ENCODE assay signal across 25 cellular contexts in the genomic region with DNA sequence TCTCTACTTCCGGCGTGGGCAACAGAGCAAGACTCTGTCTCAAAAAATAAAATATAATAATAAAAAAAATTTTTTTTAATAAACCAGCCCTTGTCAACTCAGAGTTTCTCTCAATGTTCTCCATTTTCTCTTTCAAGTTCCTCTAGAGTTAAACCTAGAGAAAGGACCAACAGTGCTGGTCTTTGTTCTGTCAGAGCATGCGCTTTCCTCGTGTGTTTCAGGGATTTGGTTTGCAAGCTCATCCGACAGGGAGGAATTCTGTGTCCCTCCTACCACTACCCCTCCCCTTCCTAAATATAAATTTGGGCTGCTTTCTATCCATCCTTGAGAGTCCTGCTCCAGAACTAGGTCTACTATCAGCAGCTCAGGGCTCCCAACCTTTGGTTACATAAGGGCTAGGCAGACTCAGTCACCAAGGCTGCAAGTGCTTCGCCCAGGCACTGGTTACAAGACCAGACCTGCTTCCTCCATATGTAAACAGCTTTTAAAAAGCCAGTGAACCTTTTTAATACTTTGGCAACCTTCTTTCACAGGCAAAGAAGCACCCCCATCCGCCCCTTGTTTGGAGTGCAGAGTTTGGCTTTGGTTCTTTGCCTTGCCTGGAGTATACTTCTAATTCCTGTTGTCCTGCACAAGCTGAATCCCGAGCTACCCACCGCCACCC. TPM values are rescaled to one million over a fixed set of nuclear protein-coding genes. Genes with fewer than 3 reads are reported as not detected.
DNase-seq lines count a peak whose midpoint lies in the region; ATAC-seq and TF ChIP-seq lines count a peak whose summit lies in the region.
"Had no signal": no experiment of that assay in that cellular context is flagged by ENCODE, and none has a peak within 500 bp of the region (broad histone marks: within the 10 kb centered on the region; RNA-seq: fewer than 3 reads in every experiment).

No MANE protein-coding gene starts in this region.

- H2AFZ ChIP-seq in mammary epithelial cell (ENCODE audit: low read depth, low read length) = no peak overlapping the region
- H2AFZ ChIP-seq: GM23338 had no signal

- no peak overlapping the region for H3K56ac ChIP-seq in mesendoderm (ENCODE audit: low read length)

- H3K79me2 ChIP-seq in mammary epithelial cell (ENCODE audit: insufficient read depth, low read length) = peaks cover 22% of the 10 kb centered on the region
- peaks cover 1% of the 10 kb centered on the region for H3K79me2 ChIP-seq in mesendoderm (ENCODE audit: control insufficient read depth, insufficient read depth, low read length)

- H3K23ac ChIP-seq in mesendoderm (ENCODE audit: low read length) = no peak overlapping the region

- no peak overlapping the region for H3K4me3 ChIP-seq in mammary epithelial cell (replicated peaks in 1 of 3; ENCODE audit: insufficient read depth in 1 of 3, low read depth in 2 of 3, low read length in 3 of 3)
- H3K4me3 ChIP-seq in mesendoderm (ENCODE audit: low read length) = no peak overlapping the region
- H3K4me3 ChIP-seq: ascending aorta, esophagus muscularis mucosa, GM23338, psoas muscle, SJSA1, uterus had no signal

- H3K27me3 Mint-ChIP-seq in T-helper 1 cell treated with Interleukin-12 subunit alpha and Interleukin-12 subunit beta and Interleukin-4 antibody, amounts not matched to agents 30 μg/mL and 1 μg/mL, for 36 hours (ENCODE audit: low read depth) = no peaks in the 10 kb centered on the region
- H3K27me3 Mint-ChIP-seq in stimulated activated naive B cell treated with anti-CD40 and anti-IgM and Interleukin-4, amounts not matched to agents 10 μg/mL and 1 μg/mL and 100 μg/mL, for 72 hours = no peaks in the 10 kb centered on the region
- H3K27me3 Mint-ChIP-seq: activated naive CD4-positive, alpha-beta T cell treated with anti-CD3 and anti-CD28 coated beads, Interleukin-2, amount 50 U/mL, for 24 hours; central memory CD8-positive, alpha-beta T cell had no signal

- no peaks in the 10 kb centered on the region for H3K9me3 ChIP-seq in mammary epithelial cell (replicated peaks; ENCODE audit: insufficient read depth, low read length)
- H3K9me3 ChIP-seq: ascending aorta, esophagus muscularis mucosa, psoas muscle, SJSA1, uterus had no signal

- WGBS in mammary epithelial cell (ENCODE audit: low coverage, missing lambda C conversion rate) = 97% methylated on average over 9 of the region's 9 CpGs
- no CpG with 5 or more reads among the region's 9 CpGs for WGBS in mesendoderm (ENCODE audit: extremely low coverage, insufficient coverage, low lambda C conversion rate)

- peaks cover 61% of the 10 kb centered on the region for H3K36me3 Mint-ChIP-seq in T-helper 1 cell treated with Interleukin-12 subunit alpha and Interleukin-12 subunit beta and Interleukin-4 antibody, amounts not matched to agents 30 μg/mL and 1 μg/mL, for 36 hours (ENCODE audit: low read depth)
- H3K36me3 Mint-ChIP-seq in stimulated activated naive B cell treated with anti-CD40 and anti-IgM and Interleukin-4, amounts not matched to agents 10 μg/mL and 1 μg/mL and 100 μg/mL, for 72 hours = peaks cover 32 to 44% of the 10 kb centered on the region in 2 donors

- H3K36me3 ChIP-seq in mammary epithelial cell (ENCODE audit: insufficient read depth, low read length) (peaks cover 62% of the 10 kb centered on the region), mesendoderm (ENCODE audit: control insufficient read depth, insufficient read depth, low read length) (peaks cover 23% of the 10 kb centered on the region)
- H3K36me3 ChIP-seq: uterus had no signal

- peaks cover 11% of the 10 kb centered on the region for H3K4me1 Mint-ChIP-seq in T-helper 1 cell treated with Interleukin-12 subunit alpha and Interleukin-12 subunit beta and Interleukin-4 antibody, amounts not matched to agents 30 μg/mL and 1 μg/mL, for 36 hours (ENCODE audit: low read depth)
- peaks cover 7 to 10% of the 10 kb centered on the region in 2 donors for H3K4me1 Mint-ChIP-seq in stimulated activated naive B cell treated with anti-CD40 and anti-IgM and Interleukin-4, amounts not matched to agents 10 μg/mL and 1 μg/mL and 100 μg/mL, for 72 hours
- H3K4me1 Mint-ChIP-seq: GM23338, neural crest cell had no signal

- H2BK5ac ChIP-seq in mesendoderm (ENCODE audit: low read length) = no peak overlapping the region

- no peaks in the 10 kb centered on the region for H3K79me1 ChIP-seq in mesendoderm (ENCODE audit: low read length)

- H3K9ac ChIP-seq in mammary epithelial cell (ENCODE audit: insufficient read depth, low read length) (no peak overlapping the region), mesendoderm (ENCODE audit: low read length) (no peak overlapping the region)

- dilution Hi-C loops in mammary epithelial cell (cut with HindIII; ENCODE audit: low sequenced_read_pairs) = no loop called here

- no peak overlapping the region for H2BK15ac ChIP-seq in mesendoderm (replicated peaks; ENCODE audit: low read depth)

- H3K4ac ChIP-seq in mesendoderm (ENCODE audit: low read depth, low read length) = no peak overlapping the region

- no peak overlapping the region for H4K5ac ChIP-seq in mesendoderm (ENCODE audit: low read length)

- H3K27me3 ChIP-seq in mammary epithelial cell (ENCODE audit: insufficient read depth, low read length) = no peaks in the 10 kb centered on the region
- no peaks in the 10 kb centered on the region for H3K27me3 ChIP-seq in mesendoderm (ENCODE audit: insufficient read depth, low read length, poor library complexity)
- H3K27me3 ChIP-seq: ascending aorta, esophagus muscularis mucosa, SJSA1, uterus had no signal

- no peaks in the 10 kb centered on the region for H3K9me3 Mint-ChIP-seq in T-helper 1 cell treated with Interleukin-12 subunit alpha and Interleukin-12 subunit beta and Interleukin-4 antibody, amounts not matched to agents 30 μg/mL and 1 μg/mL, for 36 hours
- H3K9me3 Mint-ChIP-seq in stimulated activated naive B cell treated with anti-CD40 and anti-IgM and Interleukin-4, amounts not matched to agents 10 μg/mL and 1 μg/mL and 100 μg/mL, for 72 hours = no peaks in the 10 kb centered on the region
- H3K9me3 Mint-ChIP-seq: activated naive CD4-positive, alpha-beta T cell treated with anti-CD3 and anti-CD28 coated beads, Interleukin-2, amount 50 U/mL, for 24 hours; central memory CD8-positive, alpha-beta T cell; GM23338; HFFc6; neural crest cell had no signal

- in situ Hi-C loops in mammary epithelial cell (cut with MboI; ENCODE audit: low sequenced_read_pairs in 2 of 2) = no loop called here

- BruUV-seq in mammary epithelial cell (replicated peaks; lab: Mats Ljungman, UMichigan) = no TSS peak

- no peak overlapping the region for H2BK120ac ChIP-seq in mesendoderm (ENCODE audit: low read depth, low read length)

- intact Hi-C loops in mammary epithelial cell (cut with micrococcal nuclease) = no loop called here

- no peak overlapping the region for H3K4me2 ChIP-seq in mammary epithelial cell (ENCODE audit: insufficient read depth, low read depth, low read length)
- H3K4me2 ChIP-seq in mesendoderm (ENCODE audit: low read length) = no peak overlapping the region
- H3K4me2 ChIP-seq: GM23338 had no signal

- CTCF ChIA-PET in mammary epithelial cell (lab: Charles Lee; ENCODE audit: low non-redundant PET) = no interaction called here

- no peak overlapping the region for H3K27ac ChIP-seq in mammary epithelial cell (ENCODE audit: insufficient read depth, low read depth, low read length)
- H3K27ac ChIP-seq in mesendoderm (ENCODE audit: low read depth, low read length) = no peak overlapping the region
- H3K27ac ChIP-seq: ascending aorta, esophagus muscularis mucosa, psoas muscle, SJSA1, uterus had no signal

- no peak overlapping the region for H4K8ac ChIP-seq in mesendoderm (ENCODE audit: low read depth, low read length)

- no peak overlapping the region for H3K18ac ChIP-seq in mesendoderm (ENCODE audit: low read length)

- no peaks in the 10 kb centered on the region for H4K20me1 ChIP-seq in mammary epithelial cell (ENCODE audit: insufficient read depth, low read length)

- DNase-seq in T-helper 1 cell = no peak
- peak; percentile 8 for DNase-seq in mammary epithelial cell
- peak; percentile 73 for DNase-seq in inferior parietal cortex (ENCODE audit: extremely low spot score)
- DNase-seq in stimulated activated naive B cell treated with anti-CD40 and anti-IgM and Interleukin-4, amounts not matched to agents 10 μg/mL and 1 μg/mL and 100 μg/mL, for 72 hours = no peak
- no peak for DNase-seq in kidney tubule cell (ENCODE audit: low spot score)
- DNase-seq in mesendoderm = no peak
- no peak for DNase-seq in NCI-H524 (lab: John Stamatoyannopoulos, UW)
- DNase-seq: activated CD4-positive, alpha-beta T cell treated with anti-CD3 and anti-CD28 coated beads for 4 hours; COR-L47; DND-41; HFFc6; IMR-90; NCI-H1436; NCI-H526; psoas muscle; T-helper 2 cell; uterus had no signal

- ATAC-seq in stimulated activated naive B cell treated with anti-CD40 and anti-IgM and Interleukin-4, amounts not matched to agents 10 μg/mL and 1 μg/mL and 100 μg/mL, for 72 hours (replicated peaks) = no peak
- ATAC-seq: GM23338, psoas muscle had no signal

- no peak overlapping the region for H3K4me3 Mint-ChIP-seq in T-helper 1 cell treated with Interleukin-12 subunit alpha and Interleukin-12 subunit beta and Interleukin-4 antibody, amounts not matched to agents 30 μg/mL and 1 μg/mL, for 36 hours
- H3K4me3 Mint-ChIP-seq in stimulated activated naive B cell treated with anti-CD40 and anti-IgM and Interleukin-4, amounts not matched to agents 10 μg/mL and 1 μg/mL and 100 μg/mL, for 72 hours = no peak overlapping the region
- H3K4me3 Mint-ChIP-seq: activated naive CD4-positive, alpha-beta T cell treated with anti-CD3 and anti-CD28 coated beads, Interleukin-2, amount 50 U/mL, for 24 hours; central memory CD8-positive, alpha-beta T cell; GM23338; HFFc6; neural crest cell had no signal

- H3K4me1 ChIP-seq in mammary epithelial cell (ENCODE audit: insufficient read depth, low read length) (no peaks in the 10 kb centered on the region), mesendoderm (ENCODE audit: control insufficient read depth, low read depth, low read length) (no peaks in the 10 kb centered on the region)
- H3K4me1 ChIP-seq: ascending aorta, esophagus muscularis mucosa, SJSA1, uterus had no signal

- no peak for TF ChIP-seq CTCF in mammary epithelial cell (conservative IDR thresholded peaks at IDR 0.05 in 1 of 2, IDR thresholded peaks at IDR 0.05 in 1 of 2; ENCODE audit: extremely low read depth in 1 of 2, insufficient read depth in 1 of 2, low read depth in 1 of 2, low read length in 2 of 2)

- H2AK5ac ChIP-seq in mesendoderm (ENCODE audit: low read length) = no peak overlapping the region

- H3K27ac Mint-ChIP-seq in T-helper 1 cell treated with Interleukin-12 subunit alpha and Interleukin-12 subunit beta and Interleukin-4 antibody, amounts not matched to agents 30 μg/mL and 1 μg/mL, for 36 hours = peak overlapping the region; percentile 35
- peak overlapping the region; percentile 86 for H3K27ac Mint-ChIP-seq in stimulated activated naive B cell treated with anti-CD40 and anti-IgM and Interleukin-4, amounts not matched to agents 10 μg/mL and 1 μg/mL and 100 μg/mL, for 72 hours
- H3K27ac Mint-ChIP-seq: activated naive CD4-positive, alpha-beta T cell treated with anti-CD3 and anti-CD28 coated beads, Interleukin-2, amount 50 U/mL, for 24 hours; GM23338; HFFc6 had no signal

RNA-seq across cellular contexts. Expression of gene SETX, which starts 13.5 kb away (rescaled TPM):
- total RNA-seq in mammary epithelial cell = 10 to 100 TPM; 37.3 to 70.3 TPM
- 14.7 TPM for polyA plus RNA-seq in mammary epithelial cell
- polyA minus RNA-seq in mammary epithelial cell = 45.9 TPM
- 17.5 TPM for polyA plus RNA-seq in mesendoderm (2013, experiment 1 of 2)
- polyA plus RNA-seq in mesendoderm (2013, experiment 2 of 2) = 16.4 TPM

Comparison
In these comparisons a context has a peak if more than half of its experiments do, and no peak if none do; other contexts are left out.
1. DNase-seq: peak in mammary epithelial cell (single experiment) and inferior parietal cortex (single experiment); none in T-helper 1 cell (0 of 5), stimulated activated naive B cell treated with anti-CD40 and anti-IgM and Interleukin-4, amounts not matched to agents 10 μg/mL and 1 μg/mL and 100 μg/mL, for 72 hours (single experiment), kidney tubule cell (single experiment), mesendoderm (single experiment) and NCI-H524 (0 of 2).